14 cellular contexts compared by ENCODE assay signal in genomic region chr20:46592580-46593362, GRCh38. TPM values are rescaled to one million over a fixed set of nuclear protein-coding genes. Genes with fewer than 3 reads are reported as not detected.
DNase-seq lines count a peak whose midpoint lies in the region; ATAC-seq and TF ChIP-seq lines count a peak whose summit lies in the region.
"Had no signal": no experiment of that assay in that cellular context is flagged by ENCODE, and none has a peak within 500 bp of the region (broad histone marks: within the 10 kb centered on the region; RNA-seq: fewer than 3 reads in every experiment).

No MANE protein-coding gene starts in this region.

- CTCF ChIA-PET in HEK293T (lab: Yijun Ruan, JAX) = no interaction called here

- no peak for ATAC-seq in GM18858 (IDR thresholded peaks at IDR 0.05; ENCODE audit: unreplicated experiment)

- in situ Hi-C loops in SK-MEL-5 (cut with HindIII; ENCODE audit: low pct_unique_long_range_greater_than_20kb, low sequenced_read_pairs) = no loop called here

- peak; percentile 28 to 29 for DNase-seq in activated T-cell treated with anti-CD3 and anti-CD28 coated beads, Interleukin-2, amount 50 U/mL, for 48 hours
- no peak for DNase-seq in activated T-cell treated with anti-CD3 and anti-CD28 coated beads, Interleukin-2, amount 50 U/mL, for 1 hour
- DNase-seq in GM19240 (ENCODE audit: insufficient read length, low spot score) (peak; percentile 27), SK-MEL-5 (ENCODE audit: low read depth, low spot score) (peak; percentile 48), HEK293T (ENCODE audit: extremely low spot score) (no peak), foreskin melanocyte (no peak)
- DNase-seq in stimulated activated CD8-positive, alpha-beta memory T cell treated with anti-CD3 and anti-CD28 coated beads, Interleukin-4, amount 100 ng/mL, for 48 hours = peak; percentile 40
- DNase-seq: activated gamma-delta T cell treated with Interleukin-2 at 50 U/mL for 16 hours, NCI-H1436, small intestine had no signal

- POLR2A ChIA-PET in HEK293T (lab: Yijun Ruan, JAX) = no interaction called here

TF ChIP-seq in HEK293T, 16 proteins besides CTCF, POLR2A, EP300 and RAD21:
- TF ChIP-seq FOXM1 (IDR thresholded peaks at IDR 0.05; ENCODE audit: borderline replicate concordance) = no peak
- no peak for TF ChIP-seq HDGF (IDR thresholded peaks at IDR 0.05; ENCODE audit: borderline replicate concordance)
- TF ChIP-seq FOXA1 (IDR thresholded peaks at IDR 0.05) = no peak
- TF ChIP-seq CTBP1 (IDR thresholded peaks at IDR 0.05; ENCODE audit: borderline replicate concordance) = no peak
- TF ChIP-seq FOXK2 (IDR thresholded peaks at IDR 0.05) = no peak
- no peak for TF ChIP-seq ARNT (IDR thresholded peaks at IDR 0.05)
- TF ChIP-seq ELF4 (IDR thresholded peaks at IDR 0.05) = no peak
- no peak for TF ChIP-seq TARDBP (IDR thresholded peaks at IDR 0.05)
- TF ChIP-seq SP1 (IDR thresholded peaks at IDR 0.05) = no peak
- TF ChIP-seq NFRKB (IDR thresholded peaks at IDR 0.05) = no peak
- no peak for TF ChIP-seq LEF1 (IDR thresholded peaks at IDR 0.05; ENCODE audit: borderline replicate concordance)
- TF ChIP-seq SUZ12 (IDR thresholded peaks at IDR 0.05) = no peak
- no peak for TF ChIP-seq L3MBTL2 (conservative IDR thresholded peaks at IDR 0.05)
- TF ChIP-seq BHLHE40 (IDR thresholded peaks at IDR 0.05; ENCODE audit: borderline replicate concordance) = no peak
- TF ChIP-seq PKNOX1 (IDR thresholded peaks at IDR 0.05) = no peak
- no peak for TF ChIP-seq ZNF384 (IDR thresholded peaks at IDR 0.05)

RNA-seq across cellular contexts. Expression of gene OCSTAMP, which starts 42.3 kb away (rescaled TPM):
- total RNA-seq in SK-MEL-5 (2014; rRNA removed; shearing (Covaris generic)) = not detected in 2 replicates
- polyA plus RNA-seq in SK-MEL-5 (2015; cell fraction: cytosol; rRNA removed) = not detected in 2 replicates
- polyA plus RNA-seq in SK-MEL-5 (2015; cell fraction: nucleus; rRNA removed) = not detected in 2 replicates
- total RNA-seq: G401, HT1080, ureter had no signal

RNA-seq across cellular contexts. Expression of gene SLC13A3, which starts 58.5 kb away (rescaled TPM):
- 4.1 and 5.2 TPM in 2 replicates for total RNA-seq in SK-MEL-5 (2014; rRNA removed; shearing (Covaris generic))
- 3.8 and 4.8 TPM in 2 replicates for polyA plus RNA-seq in SK-MEL-5 (2015; cell fraction: cytosol; rRNA removed)
- polyA plus RNA-seq in SK-MEL-5 (2015; cell fraction: nucleus; rRNA removed) = 8.8 and 16.1 TPM in 2 replicates
- total RNA-seq: G401, HT1080 had no signal

Comparison
In these comparisons a context has a peak if more than half of its experiments do, and no peak if none do; other contexts are left out.
1. DNase-seq: peak in activated T-cell treated with anti-CD3 and anti-CD28 coated beads, Interleukin-2, amount 50 U/mL, for 48 hours (2 of 2), GM19240 (single experiment), SK-MEL-5 (single experiment) and stimulated activated CD8-positive, alpha-beta memory T cell treated with anti-CD3 and anti-CD28 coated beads, Interleukin-4, amount 100 ng/mL, for 48 hours (single experiment); none in activated T-cell treated with anti-CD3 and anti-CD28 coated beads, Interleukin-2, amount 50 U/mL, for 1 hour (single experiment), HEK293T (single experiment) and foreskin melanocyte (single experiment).